In genomic region chr17:78875738-78876597, GRCh38 we compare ENCODE assay signal across 11 cellular contexts. TPM values are rescaled to one million over a fixed set of nuclear protein-coding genes. Genes with fewer than 3 reads are reported as not detected.
DNase-seq lines count a peak whose midpoint lies in the region; ATAC-seq and TF ChIP-seq lines count a peak whose summit lies in the region.
"Had no signal": no experiment of that assay in that cellular context is flagged by ENCODE, and none has a peak within 500 bp of the region (broad histone marks: within the 10 kb centered on the region; RNA-seq: fewer than 3 reads in every experiment).

No MANE protein-coding gene starts in this region.

- TF ChIP-seq CTCF in astrocyte of the spinal cord (IDR thresholded peaks at IDR 0.05; ENCODE audit: low read depth, low read length), result no peak
- no peak for TF ChIP-seq CTCF in mesothelial cell of epicardium (IDR thresholded peaks at IDR 0.05; ENCODE audit: unreplicated experiment)
- no peak for TF ChIP-seq CTCF in type B pancreatic cell (conservative IDR thresholded peaks at IDR 0.05)

- H3K4me3 Mint-ChIP-seq in mesothelial cell of epicardium (no peak overlapping the region), type B pancreatic cell (peak overlapping the region; percentile 68)
- H3K4me3 Mint-ChIP-seq in activated T-cell treated with anti-CD3 and anti-CD28 coated beads, Interleukin-2, amount 50 U/mL, for 4 hours, result no peak overlapping the region

- H3K27me3 Mint-ChIP-seq in mesothelial cell of epicardium (ENCODE audit: low read depth), result no peaks in the 10 kb centered on the region
- no peaks in the 10 kb centered on the region for H3K27me3 Mint-ChIP-seq in type B pancreatic cell
- peaks cover 6% of the 10 kb centered on the region for H3K27me3 Mint-ChIP-seq in activated T-cell treated with anti-CD3 and anti-CD28 coated beads, Interleukin-2, amount 50 U/mL, for 4 hours (ENCODE audit: low read depth)

- in situ Hi-C loops in astrocyte of the spinal cord (cut with HindIII; ENCODE audit: low sequenced_read_pairs), result no loop called here

- ATAC-seq in GM18873 (IDR thresholded peaks at IDR 0.05; ENCODE audit: low FRiP score, unreplicated experiment) (no peak), GM21367 (IDR thresholded peaks at IDR 0.05; ENCODE audit: unreplicated experiment) (no peak)
- no peak for ATAC-seq in activated T-cell treated with anti-CD3 and anti-CD28 coated beads, Interleukin-2, amount 50 U/mL, for 4 hours

- H3K9me3 Mint-ChIP-seq in mesothelial cell of epicardium (peaks cover 4% of the 10 kb centered on the region), type B pancreatic cell (no peaks in the 10 kb centered on the region)
- no peaks in the 10 kb centered on the region for H3K9me3 Mint-ChIP-seq in activated T-cell treated with anti-CD3 and anti-CD28 coated beads, Interleukin-2, amount 50 U/mL, for 4 hours

- H3K27ac Mint-ChIP-seq in mesothelial cell of epicardium (peak overlapping the region; percentile 47), type B pancreatic cell (peak overlapping the region; percentile 94)

- H3K4me3 ChIP-seq in astrocyte of the spinal cord (ENCODE audit: low read depth, low read length), result no peak overlapping the region
- H3K4me3 ChIP-seq: thyroid gland had no signal

- H3K4me1 Mint-ChIP-seq in mesothelial cell of epicardium, result peaks cover 23% of the 10 kb centered on the region
- peaks cover 38% of the 10 kb centered on the region for H3K4me1 Mint-ChIP-seq in type B pancreatic cell (ENCODE audit: unreplicated experiment)
- H3K4me1 Mint-ChIP-seq in activated T-cell treated with anti-CD3 and anti-CD28 coated beads, Interleukin-2, amount 50 U/mL, for 4 hours (ENCODE audit: low read depth), result peaks cover 14% of the 10 kb centered on the region

- DNase-seq in NCI-H82 (lab: John Stamatoyannopoulos, UW), result peak; percentile 57
- DNase-seq in NCI-H82 treated with DMSO at 0.1 percent for 48 hours (lab: John Stamatoyannopoulos, UW; ENCODE audit: unreplicated experiment), result no peak
- peak; percentile 47 for DNase-seq in astrocyte of the spinal cord (ENCODE audit: low read depth, low spot score)
- DNase-seq in mesothelial cell of epicardium (ENCODE audit: low spot score in 2 of 2, unreplicated experiment in 2 of 2), result peak in 1 of 2 experiments; percentile 34
- no peak for DNase-seq in type B pancreatic cell (ENCODE audit: extremely low spot score, unreplicated experiment)
- no peak for DNase-seq in activated T-cell treated with anti-CD3 and anti-CD28 coated beads, Interleukin-2, amount 50 U/mL, for 4 hours
- DNase-seq: activated gamma-delta T cell treated with Interleukin-2 at 50 U/mL for 16 hours, NCI-H1436, thyroid gland had no signal

- peaks cover 18% of the 10 kb centered on the region for H3K36me3 Mint-ChIP-seq in mesothelial cell of epicardium
- H3K36me3 Mint-ChIP-seq in type B pancreatic cell, result peaks cover 10% of the 10 kb centered on the region
- no peaks in the 10 kb centered on the region for H3K36me3 Mint-ChIP-seq in activated T-cell treated with anti-CD3 and anti-CD28 coated beads, Interleukin-2, amount 50 U/mL, for 4 hours (ENCODE audit: insufficient read depth)

RNA-seq across cellular contexts. Expression of gene CEP295NL, which starts 27.0 kb away (rescaled TPM):
- 3.2 to 4.2 TPM (median 3.8 TPM) in 3 replicates for total RNA-seq in mesothelial cell of epicardium
- total RNA-seq in type B pancreatic cell (ENCODE audit: low replicate concordance), result 3.8 and 4.4 TPM in 2 replicates
- not detected for total RNA-seq in activated T-cell treated with anti-CD3 and anti-CD28 coated beads, Interleukin-2, amount 50 U/mL, for 4 hours

RNA-seq across cellular contexts. Expression of gene USP36, which starts 35.4 kb away (rescaled TPM):
- total RNA-seq in mesothelial cell of epicardium, result 62.0 to 63.0 TPM (median 62.5 TPM) in 3 replicates
- total RNA-seq in type B pancreatic cell (ENCODE audit: low replicate concordance), result 53.4 and 58.6 TPM in 2 replicates
- total RNA-seq in activated T-cell treated with anti-CD3 and anti-CD28 coated beads, Interleukin-2, amount 50 U/mL, for 4 hours, result 100 to 1,000 TPM; 157 to 179 (median 170) TPM

RNA-seq across cellular contexts. Expression of gene TIMP2, which starts 49.2 kb away (rescaled TPM):
- 106 to 109 TPM (median 106 TPM) in 3 replicates for total RNA-seq in mesothelial cell of epicardium
- 125 and 192 TPM in 2 replicates for total RNA-seq in type B pancreatic cell (ENCODE audit: low replicate concordance)
- total RNA-seq in activated T-cell treated with anti-CD3 and anti-CD28 coated beads, Interleukin-2, amount 50 U/mL, for 4 hours, result 1 to 10 TPM in 1 of 3 donors, under 1 TPM in 2; 0.63 to 1.0 (median 0.81) TPM

Comparison
In these comparisons a context has a peak if more than half of its experiments do, and no peak if none do; other contexts are left out.
1. DNase-seq: peak in NCI-H82 (single experiment) and astrocyte of the spinal cord (single experiment); none in NCI-H82 treated with DMSO at 0.1 percent for 48 hours (single experiment), type B pancreatic cell (single experiment) and activated T-cell treated with anti-CD3 and anti-CD28 coated beads, Interleukin-2, amount 50 U/mL, for 4 hours (single experiment).
2. RNA of gene TIMP2, which starts 49.2 kb away (total RNA-seq): 125 to 192 TPM in type B pancreatic cell and 106 to 109 TPM in mesothelial cell of epicardium; 0.63 to 1.0 TPM in activated T-cell treated with anti-CD3 and anti-CD28 coated beads, Interleukin-2, amount 50 U/mL, for 4 hours; every median in the first group is over 10 times any median in the second.